Comparison of ENCODE assay signal across 1 cellular context in genomic region chr5:140402258-140403074, GRCh38.
TF ChIP-seq lines count a peak whose summit lies in the region.

No MANE protein-coding gene starts in this region.

TF ChIP-seq in SK-N-SH, 30 proteins besides CTCF, POLR2A, EP300 and RAD21 (continued from another document):
- TF ChIP-seq TAF1 (IDR thresholded peaks at IDR 0.05; ENCODE audit: borderline replicate concordance, low read depth, low read length) (no peak), POLR2AphosphoS5 (IDR thresholded peaks at IDR 0.05; ENCODE audit: low read depth, low read length) (no peak), USF1 (IDR thresholded peaks at IDR 0.05; ENCODE audit: borderline replicate concordance, low read depth) (peak; percentile 83), REST (IDR thresholded peaks at IDR 0.05; ENCODE audit: low read depth, low read length) (peak; percentile 92), JUND (IDR thresholded peaks at IDR 0.05) (no peak), TEAD4 (IDR thresholded peaks at IDR 0.05; ENCODE audit: borderline replicate concordance, insufficient read depth) (no peak), NRF1 (IDR thresholded peaks at IDR 0.05; ENCODE audit: low read depth, low read length) (no peak), MXI1 (IDR thresholded peaks at IDR 0.05; ENCODE audit: low read depth, low read length) (peak; percentile 52)
TF ChIP-seq in SK-N-SH: peak in this region for 6.
